In genomic region chr20:56411759-56412472, GRCh38 we compare ENCODE assay signal across 9 cellular contexts. TPM values are rescaled to one million over a fixed set of nuclear protein-coding genes. Genes with fewer than 3 reads are reported as not detected.
DNase-seq lines count a peak whose midpoint lies in the region; ATAC-seq and TF ChIP-seq lines count a peak whose summit lies in the region.
"Had no signal": no experiment of that assay in that cellular context is flagged by ENCODE, and none has a peak within 500 bp of the region (broad histone marks: within the 10 kb centered on the region; RNA-seq: fewer than 3 reads in every experiment).

Gene CASS4, plus strand, starts transcription at chr20:56412260. Its CDS starts 199 bp downstream, at chr20:56412459.

- H3K4me3 ChIP-seq in adipocyte (ENCODE audit: low read length), result peak within 1 kb of the TSS; percentile 67
- H3K4me3 ChIP-seq in tibial artery, result peak within 1 kb of the TSS; percentile 16 to 31

- no peaks in the 10 kb centered on the region for H3K9me3 ChIP-seq in adipocyte (ENCODE audit: control insufficient read depth, low read length)
- H3K9me3 ChIP-seq in tibial artery, result no peaks in the 10 kb centered on the region

- H3K9ac ChIP-seq in adipocyte (ENCODE audit: low read length), result peak within 1 kb of the TSS; percentile 56

- H3K36me3 ChIP-seq in adipocyte (ENCODE audit: control insufficient read depth, insufficient read depth, low read length, severe bottlenecking), result peaks cover 9% of the 10 kb centered on the region
- H3K36me3 ChIP-seq in tibial artery, result peaks cover 12 to 35% (median 17%) of the 10 kb centered on the region in 3 donors

- intact Hi-C loops in tibial artery (cut with DNase I; ENCODE audit: low total_unique reads), result no loop called here

- H3K4me1 ChIP-seq in adipocyte (ENCODE audit: control insufficient read depth, insufficient read depth, low read length), result peaks cover 20% of the 10 kb centered on the region
- no peaks in the 10 kb centered on the region for H3K4me1 ChIP-seq in tibial artery

- no peak for DNase-seq in activated CD4-positive, CD25-positive, alpha-beta regulatory T cell (lab: John Stamatoyannopoulos, UW)
- DNase-seq in HT-29 (ENCODE audit: low spot score), result peak; percentile 42
- DNase-seq in adipocyte (ENCODE audit: low read depth), result peak; percentile 54
- DNase-seq in left lobe of liver (ENCODE audit: low spot score), result peak; percentile 65
- no peak for DNase-seq in tibial artery
- DNase-seq in NCI-H82 (lab: John Stamatoyannopoulos, UW), result no peak
- DNase-seq in GOT3 (lab: John Stamatoyannopoulos, UW), result no peak

- H3K27ac ChIP-seq in tibial artery, result no peak within 1 kb of the TSS
- H3K27ac ChIP-seq: 22Rv1 had no signal

- no peak for TF ChIP-seq CTCF in tibial artery (IDR thresholded peaks at IDR 0.05)

- peak; percentile 51 to 71 for ATAC-seq in activated CD4-positive, CD25-positive, alpha-beta regulatory T cell treated with anti-CD3 and anti-CD28 coated beads, Interleukin-2, amount 50 U/mL, for 24 hours
- peak; percentile 94 for ATAC-seq in left lobe of liver

- H3K27me3 ChIP-seq in adipocyte (replicated peaks; ENCODE audit: control insufficient read depth, insufficient read depth, low read length) (no peaks in the 10 kb centered on the region), tibial artery (no peaks in the 10 kb centered on the region)

RNA-seq across cellular contexts. Expression of gene CASS4, which starts in this region (rescaled TPM):
- total RNA-seq in HT-29 (2014; rRNA removed; shearing (Covaris generic)), result 0.05 TPM in 1 of 2 replicates, not detected in the other
- total RNA-seq in left lobe of liver, result 0.93 TPM

Comparison
In these comparisons a context has a peak if more than half of its experiments do, and no peak if none do; other contexts are left out.
1. Peak in DNase-seq in HT-29; RNA of the gene not detected or under 1 TPM.
2. Peak in DNase-seq and ATAC-seq in left lobe of liver; RNA of the gene not detected or under 1 TPM.